Comparison of ENCODE assay signal across 8 cellular contexts in the genomic region with DNA sequence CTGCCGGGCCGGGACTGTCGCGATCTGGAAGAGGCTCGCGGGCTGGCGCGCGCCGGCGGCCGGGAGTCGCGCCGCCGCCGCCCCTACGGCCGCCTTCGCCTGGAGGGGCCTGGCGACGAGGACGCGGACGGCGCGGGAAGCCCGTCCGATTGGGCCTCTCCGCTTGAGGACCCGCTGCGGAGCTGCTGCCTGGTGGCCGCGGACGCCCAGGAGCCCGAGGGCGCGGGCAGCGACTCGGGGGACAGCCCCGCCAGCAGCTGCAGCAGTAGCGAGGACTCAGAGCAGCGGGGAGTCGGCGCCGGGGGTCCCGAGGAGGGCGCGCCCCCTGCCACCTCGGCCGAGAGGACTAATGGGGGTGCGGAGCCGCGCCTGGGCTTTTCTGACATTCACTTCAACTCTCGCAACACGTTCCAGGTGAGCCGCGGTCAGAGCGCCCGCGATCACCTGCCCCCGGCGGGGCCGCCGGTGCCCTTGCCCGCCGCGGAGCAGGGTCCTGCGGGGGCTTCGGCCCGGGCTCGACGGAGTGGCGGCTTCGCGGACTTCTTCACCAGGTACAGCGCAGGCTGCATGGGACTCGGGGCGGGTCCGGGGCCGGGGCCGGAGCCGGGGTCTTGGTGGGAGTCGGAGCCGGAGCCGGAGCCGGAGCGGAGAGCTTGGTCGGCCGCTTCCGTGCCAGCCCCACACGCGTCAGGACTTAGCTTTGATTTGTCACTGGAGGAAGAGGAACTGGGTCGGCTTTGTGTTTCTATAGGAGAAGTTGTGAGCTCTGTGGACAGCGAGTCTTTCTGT. TPM values are rescaled to one million over a fixed set of nuclear protein-coding genes. Genes with fewer than 3 reads are reported as not detected.
DNase-seq lines count a peak whose midpoint lies in the region; ATAC-seq, FAIRE-seq and TF ChIP-seq lines count a peak whose summit lies in the region.

No MANE protein-coding gene starts in this region.

- peak overlapping the region; percentile 94 for H3K4me2 ChIP-seq in osteoblast (ENCODE audit: insufficient read depth, low read length)

- H2AFZ ChIP-seq in osteoblast (ENCODE audit: low read length), result peak overlapping the region; percentile 91

- H3K36me3 ChIP-seq in NT2/D1 (ENCODE audit: insufficient read depth, insufficient read length, low read length) (no peaks in the 10 kb centered on the region), cardiac muscle cell (no peaks in the 10 kb centered on the region), osteoblast (ENCODE audit: insufficient read depth, low read length) (no peaks in the 10 kb centered on the region)

- H3K9me3 ChIP-seq in NT2/D1 (ENCODE audit: insufficient read depth, low read length) (no peaks in the 10 kb centered on the region), cardiac muscle cell (ENCODE audit: low read depth) (no peaks in the 10 kb centered on the region), osteoblast (ENCODE audit: low read depth, low read length) (no peaks in the 10 kb centered on the region)

- H3K9me3 Mint-ChIP-seq in activated naive CD8-positive, alpha-beta T cell treated with anti-CD3 and anti-CD28 coated beads, Interleukin-2, amount 50 U/mL, for 24 hours, result no peaks in the 10 kb centered on the region

- DNase-seq in COR-L47 (lab: John Stamatoyannopoulos, UW) (peak; percentile 15), NT2/D1 (ENCODE audit: low read depth, low spot score) (no peak), cardiac muscle cell (ENCODE audit: low read depth in 1 of 2, low spot score in 1 of 2) (peak; percentile 76 to 77), osteoblast (ENCODE audit: insufficient read length, low spot score, missing footprints) (peak; percentile 85), D721Med (ENCODE audit: insufficient read length, low spot score) (no peak)
- peak; percentile 16 for DNase-seq in activated naive CD8-positive, alpha-beta T cell treated with anti-CD3 and anti-CD28 coated beads, Interleukin-2, amount 50 U/mL, for 24 hours

- H3K4me1 ChIP-seq in NT2/D1 (ENCODE audit: insufficient read depth, insufficient read length), result no peaks in the 10 kb centered on the region
- peaks cover 6% of the 10 kb centered on the region for H3K4me1 ChIP-seq in cardiac muscle cell (ENCODE audit: low read depth)
- peaks cover 3% of the 10 kb centered on the region for H3K4me1 ChIP-seq in osteoblast (ENCODE audit: insufficient read depth, low read length)

- FAIRE-seq in D721Med (lab: Jason Lieb, UNC), result no peak

- H3K27ac ChIP-seq in cardiac muscle cell (peak overlapping the region; percentile 80), osteoblast (ENCODE audit: low read depth, low read length) (peak overlapping the region; percentile 68)

- H3K4me1 Mint-ChIP-seq in activated naive CD8-positive, alpha-beta T cell treated with anti-CD3 and anti-CD28 coated beads, Interleukin-2, amount 50 U/mL, for 24 hours, result peaks cover 10% of the 10 kb centered on the region

- H3K9ac ChIP-seq in NT2/D1 (ENCODE audit: insufficient read length, low read depth), result peak overlapping the region; percentile 80

- peaks cover 3% of the 10 kb centered on the region for H3K36me3 Mint-ChIP-seq in activated naive CD8-positive, alpha-beta T cell treated with anti-CD3 and anti-CD28 coated beads, Interleukin-2, amount 50 U/mL, for 24 hours (ENCODE audit: low read depth)

- peak overlapping the region; percentile 75 for H3K4me3 Mint-ChIP-seq in activated naive CD8-positive, alpha-beta T cell treated with anti-CD3 and anti-CD28 coated beads, Interleukin-2, amount 50 U/mL, for 24 hours

- H3K27ac Mint-ChIP-seq in activated naive CD8-positive, alpha-beta T cell treated with anti-CD3 and anti-CD28 coated beads, Interleukin-2, amount 50 U/mL, for 24 hours, result no peak overlapping the region

- peaks cover 25% of the 10 kb centered on the region for H3K27me3 ChIP-seq in NT2/D1 (ENCODE audit: insufficient read depth, insufficient read length)
- no peaks in the 10 kb centered on the region for H3K27me3 ChIP-seq in cardiac muscle cell
- H3K27me3 ChIP-seq in osteoblast (ENCODE audit: insufficient read depth, low read length), result no peaks in the 10 kb centered on the region

- TF ChIP-seq CTCF in cardiac muscle cell (IDR thresholded peaks at IDR 0.05; ENCODE audit: low read depth, low read length) (no peak), osteoblast (IDR thresholded peaks at IDR 0.05; ENCODE audit: extremely low read depth, low read depth, low read length) (no peak), D721Med (IDR thresholded peaks at IDR 0.05; ENCODE audit: insufficient read depth, missing control alignments) (no peak)

- H3K79me2 ChIP-seq in osteoblast (ENCODE audit: insufficient read depth, low read length), result peaks cover 52% of the 10 kb centered on the region

- H3K27me3 Mint-ChIP-seq in activated naive CD8-positive, alpha-beta T cell treated with anti-CD3 and anti-CD28 coated beads, Interleukin-2, amount 50 U/mL, for 24 hours, result peaks cover 67% of the 10 kb centered on the region

- peaks cover 15% of the 10 kb centered on the region for H4K20me1 ChIP-seq in osteoblast (ENCODE audit: insufficient read depth, low read length)

- peak; percentile 54 for ATAC-seq in GM19372 (IDR thresholded peaks at IDR 0.05; ENCODE audit: low read depth, unreplicated experiment)
- ATAC-seq in HG03354 (IDR thresholded peaks at IDR 0.05; ENCODE audit: poor library complexity, severe bottlenecking, unreplicated experiment), result peak; percentile 59
- ATAC-seq in activated naive CD8-positive, alpha-beta T cell treated with anti-CD3 and anti-CD28 coated beads, Interleukin-2, amount 50 U/mL, for 24 hours, result peak; percentile 55

- H3K4me3 ChIP-seq in NT2/D1 (ENCODE audit: insufficient read length, low read depth) (peak overlapping the region; percentile 64), cardiac muscle cell (peak overlapping the region; percentile 85), osteoblast (ENCODE audit: insufficient read depth, low read length) (peak overlapping the region; percentile 91)

RNA-seq across cellular contexts. Expression of a gene that starts 0.9 kb away (rescaled TPM):
- total RNA-seq in cardiac muscle cell (7.7 and 8.5 TPM in 2 replicates), osteoblast (38.6 and 43.1 TPM in 2 replicates)
- polyA plus RNA-seq in cardiac muscle cell, result 3.3 and 5.3 TPM in 2 replicates

RNA-seq across cellular contexts. Expression of a gene that starts 40.5 kb away (rescaled TPM):
- total RNA-seq in cardiac muscle cell, result 7.1 and 10.4 TPM in 2 replicates
- polyA plus RNA-seq in cardiac muscle cell, result 9.0 and 11.9 TPM in 2 replicates
- 19.4 and 21.0 TPM in 2 replicates for total RNA-seq in osteoblast

Comparison
In these comparisons a context has a peak if more than half of its experiments do, and no peak if none do; other contexts are left out.
1. DNase-seq: peak in COR-L47 (single experiment), activated naive CD8-positive, alpha-beta T cell treated with anti-CD3 and anti-CD28 coated beads, Interleukin-2, amount 50 U/mL, for 24 hours (single experiment), cardiac muscle cell (2 of 2) and osteoblast (single experiment); none in NT2/D1 (single experiment) and D721Med (single experiment).
2. Peak in every context shown above with its lines, with median percentiles within 50 percentile points of each other: ATAC-seq and H3K4me3 ChIP-seq.